1 cellular context compared by ENCODE assay signal in the genomic region with DNA sequence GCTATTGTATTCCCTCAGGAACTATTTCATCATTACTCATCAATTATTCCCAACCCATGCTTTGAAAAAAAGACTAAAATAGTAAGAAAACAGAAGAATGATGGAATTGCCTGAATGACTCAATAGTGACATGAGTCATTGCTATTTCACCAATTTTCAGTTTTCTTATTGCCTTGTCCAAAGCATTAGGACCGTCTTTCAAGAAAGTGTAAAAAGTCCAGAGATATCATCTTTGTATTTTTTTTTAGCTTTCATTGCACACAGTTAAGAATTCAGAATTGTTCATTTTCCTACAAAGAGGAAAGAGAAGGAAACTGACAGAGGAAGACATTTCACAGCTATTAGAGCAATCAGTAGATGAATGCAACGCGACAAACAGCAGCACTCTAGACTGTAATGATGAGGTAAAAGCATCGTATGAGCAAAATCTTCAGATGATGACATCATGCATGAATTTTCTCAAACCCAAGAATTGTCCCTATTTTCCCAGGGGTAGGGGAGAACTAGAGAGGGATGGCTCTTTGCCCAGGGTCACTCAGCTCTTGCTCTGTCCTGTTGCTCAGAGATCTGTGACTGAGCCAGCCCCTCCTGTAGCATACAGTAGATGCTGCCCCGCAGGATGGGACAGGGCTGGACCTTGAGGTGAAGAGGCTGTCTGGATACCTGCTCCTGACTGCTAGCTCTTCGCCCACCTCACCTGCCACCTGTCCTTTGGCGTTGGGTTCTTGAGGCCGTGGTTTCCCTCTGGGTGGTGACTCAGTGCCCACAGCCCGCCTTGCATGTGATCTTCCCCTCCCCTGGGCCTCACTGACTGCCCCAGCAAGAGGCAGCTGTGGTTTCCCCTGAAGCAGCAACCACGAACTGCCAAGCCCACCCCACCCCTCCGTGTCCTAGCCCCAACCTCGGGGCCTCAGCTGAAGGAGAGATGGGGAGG.
TF ChIP-seq lines count a peak whose summit lies in the region.

No MANE protein-coding gene starts in this region.

TF ChIP-seq in HEK293, 187 proteins besides CTCF, POLR2A, EP300 and RAD21 (continued from another document and continues in another):
- TF ChIP-seq ZNF175 (tag by site-specific recombination; IDR thresholded peaks at IDR 0.05) (no peak), SP2 (tag by site-specific recombination; IDR thresholded peaks at IDR 0.05) (no peak), GLIS1 (tag by site-specific recombination; IDR thresholded peaks at IDR 0.05) (0 out of 2 replicates have a peak, but pooled peaks have one; percentile 12), ZNF16 (tag by site-specific recombination; IDR thresholded peaks at IDR 0.05; ENCODE audit: low read depth) (no peak), ZFP41 (tag by site-specific recombination; IDR thresholded peaks at IDR 0.05; ENCODE audit: borderline replicate concordance) (no peak), ZNF621 (tag by site-specific recombination; IDR thresholded peaks at IDR 0.05) (no peak), ZSCAN30 (tag by site-specific recombination; IDR thresholded peaks at IDR 0.05) (no peak), ZBTB8A (tag by site-specific recombination; IDR thresholded peaks at IDR 0.05) (no peak), ZNF19 (tag by site-specific recombination; IDR thresholded peaks at IDR 0.05; ENCODE audit: low read depth) (no peak), HOXC10 (CRISPR knock-in tag; IDR thresholded peaks at IDR 0.05) (no peak), ZNF600 (tag by site-specific recombination; IDR thresholded peaks at IDR 0.05) (no peak), ZNF560 (tag by site-specific recombination; IDR thresholded peaks at IDR 0.05; ENCODE audit: borderline replicate concordance) (no peak), ZNF416 (tag by site-specific recombination; IDR thresholded peaks at IDR 0.05) (no peak), MZF1 (tag by site-specific recombination; IDR thresholded peaks at IDR 0.05; ENCODE audit: borderline replicate concordance) (no peak), BCL11A (tag by site-specific recombination; IDR thresholded peaks at IDR 0.05; ENCODE audit: low read depth) (no peak), ZXDB (tag by site-specific recombination; IDR thresholded peaks at IDR 0.05) (no peak), IKZF3 (tag by site-specific recombination; IDR thresholded peaks at IDR 0.05) (no peak), ZNF776 (tag by site-specific recombination; IDR thresholded peaks at IDR 0.05; ENCODE audit: borderline replicate concordance) (no peak), ZNF335 (tag by site-specific recombination; conservative IDR thresholded peaks at IDR 0.05) (peak; percentile 59), ZNF394 (tag by site-specific recombination; IDR thresholded peaks at IDR 0.05; ENCODE audit: borderline replicate concordance) (no peak), SCRT1 (tag by site-specific recombination; IDR thresholded peaks at IDR 0.05; ENCODE audit: borderline replicate concordance) (no peak), ZBTB21 (tag by site-specific recombination; IDR thresholded peaks at IDR 0.05) (peak; percentile 98), ZNF707 (tag by site-specific recombination; IDR thresholded peaks at IDR 0.05) (no peak), ZNF112 (tag by site-specific recombination; IDR thresholded peaks at IDR 0.05) (no peak), ZNF843 (tag by site-specific recombination; IDR thresholded peaks at IDR 0.05) (no peak), ZNF785 (tag by site-specific recombination; IDR thresholded peaks at IDR 0.05) (no peak), ZNF549 (tag by site-specific recombination; IDR thresholded peaks at IDR 0.05) (no peak), ZNF426 (tag by site-specific recombination; IDR thresholded peaks at IDR 0.05) (no peak), ZNF311 (tag by site-specific recombination; IDR thresholded peaks at IDR 0.05; ENCODE audit: borderline replicate concordance) (no peak), ZNF473 (tag by site-specific recombination; IDR thresholded peaks at IDR 0.05) (no peak), ZNF677 (tag by site-specific recombination; IDR thresholded peaks at IDR 0.05) (no peak)
- TF ChIP-seq, protein P1, sequence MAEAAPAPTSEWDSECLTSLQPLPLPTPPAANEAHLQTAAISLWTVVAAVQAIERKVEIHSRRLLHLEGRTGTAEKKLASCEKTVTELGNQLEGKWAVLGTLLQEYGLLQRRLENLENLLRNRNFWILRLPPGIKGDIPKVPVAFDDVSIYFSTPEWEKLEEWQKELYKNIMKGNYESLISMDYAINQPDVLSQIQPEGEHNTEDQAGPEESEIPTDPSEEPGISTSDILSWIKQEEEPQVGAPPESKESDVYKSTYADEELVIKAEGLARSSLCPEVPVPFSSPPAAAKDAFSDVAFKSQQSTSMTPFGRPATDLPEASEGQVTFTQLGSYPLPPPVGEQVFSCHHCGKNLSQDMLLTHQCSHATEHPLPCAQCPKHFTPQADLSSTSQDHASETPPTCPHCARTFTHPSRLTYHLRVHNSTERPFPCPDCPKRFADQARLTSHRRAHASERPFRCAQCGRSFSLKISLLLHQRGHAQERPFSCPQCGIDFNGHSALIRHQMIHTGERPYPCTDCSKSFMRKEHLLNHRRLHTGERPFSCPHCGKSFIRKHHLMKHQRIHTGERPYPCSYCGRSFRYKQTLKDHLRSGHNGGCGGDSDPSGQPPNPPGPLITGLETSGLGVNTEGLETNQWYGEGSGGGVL (tag by site-specific recombination; IDR thresholded peaks at IDR 0.05) = peak; percentile 90
- TF ChIP-seq, protein P2, sequence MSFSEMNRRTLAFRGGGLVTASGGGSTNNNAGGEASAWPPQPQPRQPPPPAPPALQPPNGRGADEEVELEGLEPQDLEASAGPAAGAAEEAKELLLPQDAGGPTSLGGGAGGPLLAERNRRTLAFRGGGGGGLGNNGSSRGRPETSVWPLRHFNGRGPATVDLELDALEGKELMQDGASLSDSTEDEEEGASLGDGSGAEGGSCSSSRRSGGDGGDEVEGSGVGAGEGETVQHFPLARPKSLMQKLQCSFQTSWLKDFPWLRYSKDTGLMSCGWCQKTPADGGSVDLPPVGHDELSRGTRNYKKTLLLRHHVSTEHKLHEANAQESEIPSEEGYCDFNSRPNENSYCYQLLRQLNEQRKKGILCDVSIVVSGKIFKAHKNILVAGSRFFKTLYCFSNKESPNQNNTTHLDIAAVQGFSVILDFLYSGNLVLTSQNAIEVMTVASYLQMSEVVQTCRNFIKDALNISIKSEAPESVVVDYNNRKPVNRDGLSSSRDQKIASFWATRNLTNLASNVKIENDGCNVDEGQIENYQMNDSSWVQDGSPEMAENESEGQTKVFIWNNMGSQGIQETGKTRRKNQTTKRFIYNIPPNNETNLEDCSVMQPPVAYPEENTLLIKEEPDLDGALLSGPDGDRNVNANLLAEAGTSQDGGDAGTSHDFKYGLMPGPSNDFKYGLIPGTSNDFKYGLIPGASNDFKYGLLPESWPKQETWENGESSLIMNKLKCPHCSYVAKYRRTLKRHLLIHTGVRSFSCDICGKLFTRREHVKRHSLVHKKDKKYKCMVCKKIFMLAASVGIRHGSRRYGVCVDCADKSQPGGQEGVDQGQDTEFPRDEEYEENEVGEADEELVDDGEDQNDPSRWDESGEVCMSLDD (tag by site-specific recombination; IDR thresholded peaks at IDR 0.05) = 0 out of 2 replicates have a peak, but pooled peaks have one; percentile 47
- TF ChIP-seq, protein P3, sequence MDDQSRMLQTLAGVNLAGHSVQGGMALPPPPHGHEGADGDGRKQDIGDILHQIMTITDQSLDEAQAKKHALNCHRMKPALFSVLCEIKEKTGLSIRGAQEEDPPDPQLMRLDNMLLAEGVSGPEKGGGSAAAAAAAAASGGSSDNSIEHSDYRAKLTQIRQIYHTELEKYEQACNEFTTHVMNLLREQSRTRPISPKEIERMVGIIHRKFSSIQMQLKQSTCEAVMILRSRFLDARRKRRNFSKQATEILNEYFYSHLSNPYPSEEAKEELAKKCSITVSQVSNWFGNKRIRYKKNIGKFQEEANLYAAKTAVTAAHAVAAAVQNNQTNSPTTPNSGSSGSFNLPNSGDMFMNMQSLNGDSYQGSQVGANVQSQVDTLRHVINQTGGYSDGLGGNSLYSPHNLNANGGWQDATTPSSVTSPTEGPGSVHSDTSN (CRISPR knock-in tag; IDR thresholded peaks at IDR 0.05) = no peak
- TF ChIP-seq, protein P4, sequence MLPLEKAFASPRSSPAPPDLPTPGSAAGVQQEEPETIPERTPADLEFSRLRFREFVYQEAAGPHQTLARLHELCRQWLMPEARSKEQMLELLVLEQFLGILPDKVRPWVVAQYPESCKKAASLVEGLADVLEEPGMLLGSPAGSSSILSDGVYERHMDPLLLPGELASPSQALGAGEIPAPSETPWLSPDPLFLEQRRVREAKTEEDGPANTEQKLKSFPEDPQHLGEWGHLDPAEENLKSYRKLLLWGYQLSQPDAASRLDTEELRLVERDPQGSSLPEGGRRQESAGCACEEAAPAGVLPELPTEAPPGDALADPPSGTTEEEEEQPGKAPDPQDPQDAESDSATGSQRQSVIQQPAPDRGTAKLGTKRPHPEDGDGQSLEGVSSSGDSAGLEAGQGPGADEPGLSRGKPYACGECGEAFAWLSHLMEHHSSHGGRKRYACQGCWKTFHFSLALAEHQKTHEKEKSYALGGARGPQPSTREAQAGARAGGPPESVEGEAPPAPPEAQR (tag by site-specific recombination; IDR thresholded peaks at IDR 0.05) = no peak
- TF ChIP-seq, protein P5, sequence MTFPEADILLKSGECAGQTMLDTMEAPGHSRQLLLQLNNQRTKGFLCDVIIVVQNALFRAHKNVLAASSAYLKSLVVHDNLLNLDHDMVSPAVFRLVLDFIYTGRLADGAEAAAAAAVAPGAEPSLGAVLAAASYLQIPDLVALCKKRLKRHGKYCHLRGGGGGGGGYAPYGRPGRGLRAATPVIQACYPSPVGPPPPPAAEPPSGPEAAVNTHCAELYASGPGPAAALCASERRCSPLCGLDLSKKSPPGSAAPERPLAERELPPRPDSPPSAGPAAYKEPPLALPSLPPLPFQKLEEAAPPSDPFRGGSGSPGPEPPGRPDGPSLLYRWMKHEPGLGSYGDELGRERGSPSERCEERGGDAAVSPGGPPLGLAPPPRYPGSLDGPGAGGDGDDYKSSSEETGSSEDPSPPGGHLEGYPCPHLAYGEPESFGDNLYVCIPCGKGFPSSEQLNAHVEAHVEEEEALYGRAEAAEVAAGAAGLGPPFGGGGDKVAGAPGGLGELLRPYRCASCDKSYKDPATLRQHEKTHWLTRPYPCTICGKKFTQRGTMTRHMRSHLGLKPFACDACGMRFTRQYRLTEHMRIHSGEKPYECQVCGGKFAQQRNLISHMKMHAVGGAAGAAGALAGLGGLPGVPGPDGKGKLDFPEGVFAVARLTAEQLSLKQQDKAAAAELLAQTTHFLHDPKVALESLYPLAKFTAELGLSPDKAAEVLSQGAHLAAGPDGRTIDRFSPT (tag by site-specific recombination; IDR thresholded peaks at IDR 0.05) = no peak
- TF ChIP-seq, protein P6, sequence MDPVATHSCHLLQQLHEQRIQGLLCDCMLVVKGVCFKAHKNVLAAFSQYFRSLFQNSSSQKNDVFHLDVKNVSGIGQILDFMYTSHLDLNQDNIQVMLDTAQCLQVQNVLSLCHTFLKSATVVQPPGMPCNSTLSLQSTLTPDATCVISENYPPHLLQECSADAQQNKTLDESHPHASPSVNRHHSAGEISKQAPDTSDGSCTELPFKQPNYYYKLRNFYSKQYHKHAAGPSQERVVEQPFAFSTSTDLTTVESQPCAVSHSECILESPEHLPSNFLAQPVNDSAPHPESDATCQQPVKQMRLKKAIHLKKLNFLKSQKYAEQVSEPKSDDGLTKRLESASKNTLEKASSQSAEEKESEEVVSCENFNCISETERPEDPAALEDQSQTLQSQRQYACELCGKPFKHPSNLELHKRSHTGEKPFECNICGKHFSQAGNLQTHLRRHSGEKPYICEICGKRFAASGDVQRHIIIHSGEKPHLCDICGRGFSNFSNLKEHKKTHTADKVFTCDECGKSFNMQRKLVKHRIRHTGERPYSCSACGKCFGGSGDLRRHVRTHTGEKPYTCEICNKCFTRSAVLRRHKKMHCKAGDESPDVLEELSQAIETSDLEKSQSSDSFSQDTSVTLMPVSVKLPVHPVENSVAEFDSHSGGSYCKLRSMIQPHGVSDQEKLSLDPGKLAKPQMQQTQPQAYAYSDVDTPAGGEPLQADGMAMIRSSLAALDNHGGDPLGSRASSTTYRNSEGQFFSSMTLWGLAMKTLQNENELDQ (tag by site-specific recombination; IDR thresholded peaks at IDR 0.05; ENCODE audit: low read depth) = no peak
- TF ChIP-seq, protein P7, sequence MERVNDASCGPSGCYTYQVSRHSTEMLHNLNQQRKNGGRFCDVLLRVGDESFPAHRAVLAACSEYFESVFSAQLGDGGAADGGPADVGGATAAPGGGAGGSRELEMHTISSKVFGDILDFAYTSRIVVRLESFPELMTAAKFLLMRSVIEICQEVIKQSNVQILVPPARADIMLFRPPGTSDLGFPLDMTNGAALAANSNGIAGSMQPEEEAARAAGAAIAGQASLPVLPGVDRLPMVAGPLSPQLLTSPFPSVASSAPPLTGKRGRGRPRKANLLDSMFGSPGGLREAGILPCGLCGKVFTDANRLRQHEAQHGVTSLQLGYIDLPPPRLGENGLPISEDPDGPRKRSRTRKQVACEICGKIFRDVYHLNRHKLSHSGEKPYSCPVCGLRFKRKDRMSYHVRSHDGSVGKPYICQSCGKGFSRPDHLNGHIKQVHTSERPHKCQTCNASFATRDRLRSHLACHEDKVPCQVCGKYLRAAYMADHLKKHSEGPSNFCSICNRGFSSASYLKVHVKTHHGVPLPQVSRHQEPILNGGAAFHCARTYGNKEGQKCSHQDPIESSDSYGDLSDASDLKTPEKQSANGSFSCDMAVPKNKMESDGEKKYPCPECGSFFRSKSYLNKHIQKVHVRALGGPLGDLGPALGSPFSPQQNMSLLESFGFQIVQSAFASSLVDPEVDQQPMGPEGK (tag by site-specific recombination; IDR thresholded peaks at IDR 0.05) = peak; percentile 59; the same call in 1 of the 2 replicates
- TF ChIP-seq, protein P8, sequence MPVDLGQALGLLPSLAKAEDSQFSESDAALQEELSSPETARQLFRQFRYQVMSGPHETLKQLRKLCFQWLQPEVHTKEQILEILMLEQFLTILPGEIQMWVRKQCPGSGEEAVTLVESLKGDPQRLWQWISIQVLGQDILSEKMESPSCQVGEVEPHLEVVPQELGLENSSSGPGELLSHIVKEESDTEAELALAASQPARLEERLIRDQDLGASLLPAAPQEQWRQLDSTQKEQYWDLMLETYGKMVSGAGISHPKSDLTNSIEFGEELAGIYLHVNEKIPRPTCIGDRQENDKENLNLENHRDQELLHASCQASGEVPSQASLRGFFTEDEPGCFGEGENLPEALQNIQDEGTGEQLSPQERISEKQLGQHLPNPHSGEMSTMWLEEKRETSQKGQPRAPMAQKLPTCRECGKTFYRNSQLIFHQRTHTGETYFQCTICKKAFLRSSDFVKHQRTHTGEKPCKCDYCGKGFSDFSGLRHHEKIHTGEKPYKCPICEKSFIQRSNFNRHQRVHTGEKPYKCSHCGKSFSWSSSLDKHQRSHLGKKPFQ (tag by site-specific recombination; IDR thresholded peaks at IDR 0.05) = no peak
- TF ChIP-seq, protein P9, sequence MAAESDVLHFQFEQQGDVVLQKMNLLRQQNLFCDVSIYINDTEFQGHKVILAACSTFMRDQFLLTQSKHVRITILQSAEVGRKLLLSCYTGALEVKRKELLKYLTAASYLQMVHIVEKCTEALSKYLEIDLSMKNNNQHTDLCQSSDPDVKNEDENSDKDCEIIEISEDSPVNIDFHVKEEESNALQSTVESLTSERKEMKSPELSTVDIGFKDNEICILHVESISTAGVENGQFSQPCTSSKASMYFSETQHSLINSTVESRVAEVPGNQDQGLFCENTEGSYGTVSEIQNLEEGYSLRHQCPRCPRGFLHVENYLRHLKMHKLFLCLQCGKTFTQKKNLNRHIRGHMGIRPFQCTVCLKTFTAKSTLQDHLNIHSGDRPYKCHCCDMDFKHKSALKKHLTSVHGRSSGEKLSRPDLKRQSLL (tag by site-specific recombination; IDR thresholded peaks at IDR 0.05) = no peak
- TF ChIP-seq, protein P10, sequence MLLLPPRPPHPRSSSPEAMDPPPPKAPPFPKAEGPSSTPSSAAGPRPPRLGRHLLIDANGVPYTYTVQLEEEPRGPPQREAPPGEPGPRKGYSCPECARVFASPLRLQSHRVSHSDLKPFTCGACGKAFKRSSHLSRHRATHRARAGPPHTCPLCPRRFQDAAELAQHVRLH (tag by site-specific recombination; IDR thresholded peaks at IDR 0.05) = no peak
